ENCODE assay signal across 12 cellular contexts in genomic region chr17:46159686-46160085, GRCh38. TPM values are rescaled to one million over a fixed set of nuclear protein-coding genes. Genes with fewer than 3 reads are reported as not detected.
DNase-seq lines count a peak whose midpoint lies in the region; ATAC-seq and TF ChIP-seq lines count a peak whose summit lies in the region.
"Had no signal": no experiment of that assay in that cellular context is flagged by ENCODE, and none has a peak within 500 bp of the region (broad histone marks: within the 10 kb centered on the region; RNA-seq: fewer than 3 reads in every experiment).

No MANE protein-coding gene starts in this region.

- H3K9ac ChIP-seq in adipocyte (ENCODE audit: low read length) (no peak overlapping the region), subcutaneous abdominal adipose tissue (ENCODE audit: low read length in 5 of 5) (no peak overlapping the region)

- ATAC-seq in left ventricle myocardium superior (peak; percentile 32), GM21619 (IDR thresholded peaks at IDR 0.05; ENCODE audit: unreplicated experiment) (no peak), GM21717 (IDR thresholded peaks at IDR 0.05; ENCODE audit: unreplicated experiment) (no peak)

- H3K9me3 ChIP-seq in right atrium auricular region (no peaks in the 10 kb centered on the region), adipocyte (ENCODE audit: control insufficient read depth, low read length) (no peaks in the 10 kb centered on the region), subcutaneous abdominal adipose tissue (ENCODE audit: control insufficient read depth in 5 of 5, low read length in 5 of 5) (no peaks in the 10 kb centered on the region)

- DNase-seq in left ventricle myocardium superior (no peak), right atrium auricular region (ENCODE audit: low spot score) (no peak), adipocyte (ENCODE audit: low read depth) (peak; percentile 66), iris pigment epithelial cell (ENCODE audit: low read depth) (peak; percentile 86), progenitor cell of endocrine pancreas (ENCODE audit: low spot score, unreplicated experiment) (no peak)
- DNase-seq: effector CD4-positive, alpha-beta T cell; NCI-H2029 treated with DMSO at 0.1 percent for 48 hours; nucleus accumbens had no signal

- peak overlapping the region in 1 of 2 donors; percentile 60 for H3K27ac ChIP-seq in right atrium auricular region
- H3K27ac ChIP-seq in subcutaneous abdominal adipose tissue (ENCODE audit: low read depth, low read length) = peak overlapping the region; percentile 67

- no peaks in the 10 kb centered on the region for H3K9me3 Mint-ChIP-seq in progenitor cell of endocrine pancreas (ENCODE audit: low read depth)
- H3K9me3 Mint-ChIP-seq: activated T-helper 1 cell treated with anti-CD3 and anti-CD28 coated beads, Interleukin-12 subunit alpha, Interleukin-12 subunit beta, Interleukin-2, Interleukin-4 antibody, amounts not matched to agents 30 ng/mL and 10 ng/mL and 1 ng/mL, durations not matched to agents 14 hours and 24 hours and 36 hours had no signal

- no peaks in the 10 kb centered on the region for H3K27me3 Mint-ChIP-seq in progenitor cell of endocrine pancreas

- H3K4me3 ChIP-seq in right atrium auricular region = no peak overlapping the region
- H3K4me3 ChIP-seq in adipocyte (ENCODE audit: low read length) = no peak overlapping the region
- no peak overlapping the region for H3K4me3 ChIP-seq in subcutaneous abdominal adipose tissue (ENCODE audit: low read depth in 1 of 5, low read length in 5 of 5)

- no peak for TF ChIP-seq CTCF in right atrium auricular region (IDR thresholded peaks at IDR 0.05)
- TF ChIP-seq CTCF in progenitor cell of endocrine pancreas (IDR thresholded peaks at IDR 0.05; ENCODE audit: unreplicated experiment) = no peak

- H3K27ac Mint-ChIP-seq in progenitor cell of endocrine pancreas = no peak overlapping the region

- H3K36me3 ChIP-seq in right atrium auricular region (no peaks in the 10 kb centered on the region), adipocyte (ENCODE audit: control insufficient read depth, insufficient read depth, low read length, severe bottlenecking) (no peaks in the 10 kb centered on the region), subcutaneous abdominal adipose tissue (ENCODE audit: control insufficient read depth in 5 of 5, insufficient read depth in 5 of 5, low read length in 5 of 5) (no peaks in the 10 kb centered on the region)

- no peak overlapping the region for H3K4me3 Mint-ChIP-seq in progenitor cell of endocrine pancreas (ENCODE audit: low read depth)
- H3K4me3 Mint-ChIP-seq: activated T-helper 1 cell treated with anti-CD3 and anti-CD28 coated beads, Interleukin-12 subunit alpha, Interleukin-12 subunit beta, Interleukin-2, Interleukin-4 antibody, amounts not matched to agents 30 ng/mL and 10 ng/mL and 1 ng/mL, durations not matched to agents 14 hours and 24 hours and 36 hours had no signal

- peaks cover 8% of the 10 kb centered on the region for H3K36me3 Mint-ChIP-seq in progenitor cell of endocrine pancreas (ENCODE audit: insufficient read depth)

- H3K4me1 Mint-ChIP-seq in progenitor cell of endocrine pancreas (ENCODE audit: low read depth) = peaks cover 55% of the 10 kb centered on the region

- intact Hi-C loops in left ventricle myocardium superior (cut with micrococcal nuclease) = no loop called here

- H3K4me1 ChIP-seq in right atrium auricular region (peaks cover 0 to 84% of the 10 kb centered on the region in 2 donors), adipocyte (ENCODE audit: control insufficient read depth, insufficient read depth, low read length) (peaks cover 67% of the 10 kb centered on the region), subcutaneous abdominal adipose tissue (ENCODE audit: control insufficient read depth in 5 of 5, insufficient read depth in 5 of 5, low read length in 5 of 5) (peaks cover 3 to 79% (median 68%) of the 10 kb centered on the region in 5 donors)

- no peaks in the 10 kb centered on the region for H3K27me3 ChIP-seq in right atrium auricular region
- H3K27me3 ChIP-seq in adipocyte (replicated peaks; ENCODE audit: control insufficient read depth, insufficient read depth, low read length) = no peaks in the 10 kb centered on the region
- H3K27me3 ChIP-seq in subcutaneous abdominal adipose tissue (ENCODE audit: control insufficient read depth in 5 of 5, insufficient read depth in 4 of 5, low read length in 5 of 5) = no peaks in the 10 kb centered on the region

RNA-seq across cellular contexts. Expression of gene KANSL1, which starts 33.5 kb away (rescaled TPM):
- total RNA-seq in left ventricle myocardium superior (26.9 TPM), right atrium auricular region (10 to 100 TPM; 26.6 to 29.2 TPM), progenitor cell of endocrine pancreas (173 and 174 TPM in 2 replicates)

Comparison
In these comparisons a context has a peak if more than half of its experiments do, and no peak if none do; other contexts are left out.
1. DNase-seq: peak in adipocyte (single experiment) and iris pigment epithelial cell (single experiment); none in left ventricle myocardium superior (single experiment), right atrium auricular region (single experiment) and progenitor cell of endocrine pancreas (single experiment).